15 cellular contexts compared by ENCODE assay signal in the genomic region with DNA sequence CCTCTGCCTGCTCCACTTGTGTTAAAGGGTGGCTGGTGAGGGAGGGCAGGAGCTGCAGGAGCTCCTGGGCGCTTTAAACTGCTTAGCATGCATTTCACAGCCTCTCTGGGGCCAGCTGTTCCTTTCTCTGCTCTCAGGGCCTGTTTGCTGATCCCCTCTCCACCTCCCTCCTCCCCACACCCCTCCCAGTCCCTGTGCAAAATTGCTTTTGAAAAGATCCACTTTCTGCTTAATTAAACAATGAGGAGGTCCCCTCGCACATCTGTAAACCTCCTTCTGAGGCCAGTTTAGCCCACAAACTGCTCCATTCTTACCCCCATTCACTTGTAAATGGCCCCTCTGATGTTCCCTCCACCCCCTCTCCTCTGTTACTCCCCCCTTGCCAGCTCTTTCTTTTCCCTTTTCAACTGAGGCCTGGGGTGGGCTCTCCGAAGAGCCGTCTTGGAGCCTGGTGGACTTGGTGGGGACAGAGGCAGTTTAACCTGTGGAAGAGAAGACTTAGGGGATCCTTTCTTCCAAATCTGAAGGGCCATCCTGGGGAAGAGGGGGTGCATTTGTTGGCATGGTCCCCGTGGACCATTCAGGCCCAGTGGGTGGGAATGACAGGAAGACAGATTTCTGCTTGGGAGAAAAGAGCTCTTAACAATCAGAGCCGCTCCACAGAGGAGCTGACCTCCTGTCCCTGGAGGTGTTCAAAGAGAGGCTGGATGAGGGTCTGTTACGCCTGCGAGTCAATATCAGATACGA. TPM values are rescaled to one million over a fixed set of nuclear protein-coding genes. Genes with fewer than 3 reads are reported as not detected.
DNase-seq lines count a peak whose midpoint lies in the region; ATAC-seq and TF ChIP-seq lines count a peak whose summit lies in the region.
"Had no signal": no experiment of that assay in that cellular context is flagged by ENCODE, and none has a peak within 500 bp of the region (broad histone marks: within the 10 kb centered on the region; RNA-seq: fewer than 3 reads in every experiment).

No MANE protein-coding gene starts in this region.

- no peak overlapping the region for H3K4me2 ChIP-seq in mesendoderm (ENCODE audit: low read length)

- no CpG with 5 or more reads among the region's 9 CpGs for WGBS in mesendoderm (ENCODE audit: extremely low coverage, insufficient coverage, low lambda C conversion rate)

- intact Hi-C loops in A673 (cut with micrococcal nuclease; ENCODE audit: unreplicated experiment), result no loop called here

- no peaks in the 10 kb centered on the region for H3K27me3 Mint-ChIP-seq in mesothelial cell of epicardium (ENCODE audit: low read depth)
- H3K27me3 Mint-ChIP-seq: naive thymus-derived CD4-positive, alpha-beta T cell; stimulated activated naive CD8-positive, alpha-beta T cell treated with anti-CD3 and anti-CD28 coated beads, Interleukin-15, Interleukin-2, amounts not matched to agents 100 ng/mL and 50 ng/mL, for 24 hours had no signal

- no peak overlapping the region for H3K4me3 Mint-ChIP-seq in mesothelial cell of epicardium
- H3K4me3 Mint-ChIP-seq: CD8-positive, alpha-beta T cell; HFFc6; naive thymus-derived CD4-positive, alpha-beta T cell; stimulated activated naive CD8-positive, alpha-beta T cell treated with anti-CD3 and anti-CD28 coated beads, Interleukin-15, Interleukin-2, amounts not matched to agents 100 ng/mL and 50 ng/mL, for 24 hours had no signal

- CTCF ChIA-PET in A673 (lab: Charles Lee), result no interaction called here

- H3K9ac ChIP-seq in mesendoderm (ENCODE audit: low read length), result no peak overlapping the region

- H3K18ac ChIP-seq in mesendoderm (ENCODE audit: low read length), result no peak overlapping the region

- no peaks in the 10 kb centered on the region for H3K9me3 Mint-ChIP-seq in mesothelial cell of epicardium
- H3K9me3 Mint-ChIP-seq: CD8-positive, alpha-beta T cell; HFFc6; naive thymus-derived CD4-positive, alpha-beta T cell; stimulated activated naive CD8-positive, alpha-beta T cell treated with anti-CD3 and anti-CD28 coated beads, Interleukin-15, Interleukin-2, amounts not matched to agents 100 ng/mL and 50 ng/mL, for 24 hours had no signal

- H3K27me3 ChIP-seq in A673 (replicated peaks; ENCODE audit: insufficient read depth, low read depth, low read length, poor library complexity) (no peaks in the 10 kb centered on the region), mesendoderm (ENCODE audit: insufficient read depth, low read length, poor library complexity) (no peaks in the 10 kb centered on the region)

- no peak overlapping the region for H2AK5ac ChIP-seq in mesendoderm (ENCODE audit: low read length)

- H4K5ac ChIP-seq in mesendoderm (ENCODE audit: low read length), result no peak overlapping the region

- no peaks in the 10 kb centered on the region for H3K79me1 ChIP-seq in mesendoderm (ENCODE audit: low read length)

- H2BK15ac ChIP-seq in mesendoderm (replicated peaks; ENCODE audit: low read depth), result no peak overlapping the region

- H3K4me1 Mint-ChIP-seq in mesothelial cell of epicardium, result no peaks in the 10 kb centered on the region

- H3K4me1 ChIP-seq in A673 (ENCODE audit: insufficient read depth, low read length, poor library complexity, severe bottlenecking) (peaks cover 21% of the 10 kb centered on the region), mesendoderm (ENCODE audit: control insufficient read depth, low read depth, low read length) (peaks cover 3% of the 10 kb centered on the region)

- no peak overlapping the region for H3K4me3 ChIP-seq in A673 (ENCODE audit: low read depth, low read length, poor library complexity, severe bottlenecking)
- H3K4me3 ChIP-seq in mesendoderm (ENCODE audit: low read length), result no peak overlapping the region

- H3K27ac Mint-ChIP-seq in mesothelial cell of epicardium, result no peak overlapping the region
- H3K27ac Mint-ChIP-seq: CD8-positive, alpha-beta T cell; HFFc6; naive thymus-derived CD4-positive, alpha-beta T cell; stimulated activated naive CD8-positive, alpha-beta T cell treated with anti-CD3 and anti-CD28 coated beads, Interleukin-15, Interleukin-2, amounts not matched to agents 100 ng/mL and 50 ng/mL, for 24 hours had no signal

- peak; percentile 57 for DNase-seq in A673 (ENCODE audit: low spot score)
- DNase-seq in NCI-H1694 (lab: John Stamatoyannopoulos, UW), result peak; percentile 28
- peak in 48 of 61 donors; percentile 24 to 87 (median 67) for DNase-seq in caudate nucleus (lab: John Stamatoyannopoulos, UW)
- DNase-seq in midbrain (lab: John Stamatoyannopoulos, UW), result peak; percentile 63
- DNase-seq in mesothelial cell of epicardium (ENCODE audit: low spot score in 2 of 2, unreplicated experiment in 2 of 2), result no peak
- DNase-seq in mesendoderm, result no peak
- DNase-seq: activated naive CD4-positive, alpha-beta T cell; CD8-positive, alpha-beta T cell; foreskin melanocyte; HFFc6; naive thymus-derived CD4-positive, alpha-beta T cell; PC-3 had no signal

- BruUV-seq in A673 (replicated peaks; lab: Mats Ljungman, UMichigan), result no TSS peak

- H3K36me3 Mint-ChIP-seq in mesothelial cell of epicardium, result peaks cover 12% of the 10 kb centered on the region

- H3K27ac ChIP-seq in A673 (ENCODE audit: low read depth, low read length, poor library complexity, severe bottlenecking), result peak overlapping the region; percentile 24
- peak overlapping the region; percentile 98 for H3K27ac ChIP-seq in caudate nucleus (ENCODE audit: low read depth, low read length)
- H3K27ac ChIP-seq in mesendoderm (ENCODE audit: low read depth, low read length), result no peak overlapping the region

- H3K79me2 ChIP-seq in mesendoderm (ENCODE audit: control insufficient read depth, insufficient read depth, low read length), result no peaks in the 10 kb centered on the region

- POLR2A ChIA-PET in A673 (lab: Charles Lee; ENCODE audit: low non-redundant PET), result interaction anchor here (0.6 kb wide), 1 partner anchor 23 kb away, joined by 10 read pairs; no protein-coding TSS in a partner anchor

- H3K36me3 ChIP-seq in A673 (ENCODE audit: insufficient read depth, low read length, poor library complexity, severe bottlenecking) (peaks cover 21% of the 10 kb centered on the region), mesendoderm (ENCODE audit: control insufficient read depth, insufficient read depth, low read length) (peaks cover 1% of the 10 kb centered on the region)

- ATAC-seq in HG02623 (IDR thresholded peaks at IDR 0.05; ENCODE audit: unreplicated experiment), result no peak
- ATAC-seq in HG03571 (IDR thresholded peaks at IDR 0.05; ENCODE audit: unreplicated experiment), result no peak
- ATAC-seq: CD8-positive, alpha-beta T cell; naive thymus-derived CD4-positive, alpha-beta T cell; PC-3 had no signal

- no peaks in the 10 kb centered on the region for H3K9me3 ChIP-seq in A673 (ENCODE audit: low read depth, low read length, poor library complexity, severe bottlenecking)

- no peak for TF ChIP-seq CTCF in A673 (conservative IDR thresholded peaks at IDR 0.05; ENCODE audit: low read depth, low read length)
- TF ChIP-seq CTCF in mesothelial cell of epicardium (IDR thresholded peaks at IDR 0.05; ENCODE audit: unreplicated experiment), result no peak

- no peak overlapping the region for H3K56ac ChIP-seq in mesendoderm (ENCODE audit: low read length)

- H2BK120ac ChIP-seq in mesendoderm (ENCODE audit: low read depth, low read length), result no peak overlapping the region

- no peak overlapping the region for H4K8ac ChIP-seq in mesendoderm (ENCODE audit: low read depth, low read length)

- no peak overlapping the region for H2BK5ac ChIP-seq in mesendoderm (ENCODE audit: low read length)

- H3K4ac ChIP-seq in mesendoderm (ENCODE audit: low read depth, low read length), result no peak overlapping the region

- H3K23ac ChIP-seq in mesendoderm (ENCODE audit: low read length), result no peak overlapping the region

RNA-seq across cellular contexts. Expression of a gene that starts 12.0 kb away (rescaled TPM):
- 67.0 and 84.8 TPM in 2 replicates for total RNA-seq in A673 (2021)
- total RNA-seq in mesothelial cell of epicardium, result 46.6 to 54.9 TPM (median 51.5 TPM) in 3 replicates
- 52.0 TPM for polyA plus RNA-seq in mesendoderm (2013, experiment 1 of 2)
- 52.8 TPM for polyA plus RNA-seq in mesendoderm (2013, experiment 2 of 2)

RNA-seq across cellular contexts. Expression of a gene that starts 37.5 kb away (rescaled TPM):
- total RNA-seq in A673 (2021) (10.1 and 14.7 TPM in 2 replicates), mesothelial cell of epicardium (134 to 143 TPM (median 141 TPM) in 3 replicates)
- polyA plus RNA-seq in mesendoderm (2013, experiment 1 of 2), result 3.1 TPM
- 2.8 TPM for polyA plus RNA-seq in mesendoderm (2013, experiment 2 of 2)

RNA-seq across cellular contexts. Expression of a gene that starts 42.9 kb away (rescaled TPM):
- total RNA-seq in A673 (2021) (35.4 and 39.1 TPM in 2 replicates), mesothelial cell of epicardium (18.5 to 19.9 TPM (median 19.0 TPM) in 3 replicates)
- polyA plus RNA-seq in mesendoderm (2013, experiment 1 of 2), result 19.7 TPM
- 19.5 TPM for polyA plus RNA-seq in mesendoderm (2013, experiment 2 of 2)

Comparison
In these comparisons a context has a peak if more than half of its experiments do, and no peak if none do; other contexts are left out.
1. DNase-seq: peak in A673 (single experiment), NCI-H1694 (single experiment), caudate nucleus (48 of 61) and midbrain (single experiment); none in mesothelial cell of epicardium (0 of 2) and mesendoderm (single experiment).